ENCODE assay signal across 27 cellular contexts in genomic region chr17:18100616-18101015, GRCh38.
"Had no signal": no experiment of that assay in that cellular context is flagged by ENCODE, and none has a peak within 500 bp of the region (broad histone marks: within the 10 kb centered on the region; RNA-seq: fewer than 3 reads in every experiment).

No MANE protein-coding gene starts in this region.

- H3K4me3 Mint-ChIP-seq: naive B cell; naive thymus-derived CD8-positive, alpha-beta T cell; natural killer cell treated with Interleukin-12 subunit alpha and Interleukin-12 subunit beta and Interleukin-15 and Interleukin-18, amount 100 ng/mL, for 72 hours; nephron progenitor cell; neural crest cell; stimulated activated effector memory CD8-positive, alpha-beta T cell treated with anti-CD3 and anti-CD28 coated beads, Interleukin-12 subunit alpha, Interleukin-12 subunit beta, amount 100 ng/mL, for 72 hours; stimulated activated naive B cell treated with anti-CD40 and anti-IgM and Interleukin-4, amounts not matched to agents 10 μg/mL and 1 μg/mL and 100 μg/mL, for 72 hours; stimulated activated naive CD8-positive, alpha-beta T cell treated with anti-CD3 and anti-CD28 coated beads, Interleukin-15, Interleukin-2, amounts not matched to agents 100 ng/mL and 50 ng/mL, for 24 hours; type B pancreatic cell had no signal

- DNase-seq: naive B cell; naive thymus-derived CD8-positive, alpha-beta T cell; nephron progenitor cell; occipital lobe; retina; right cardiac atrium; sigmoid colon; small intestine; stimulated activated CD4-positive, alpha-beta T cell treated with anti-CD3 and anti-CD28 coated beads, Interleukin-15, amount 100 ng/mL, for 24 hours; stimulated activated CD4-positive, alpha-beta T cell treated with anti-CD3 and anti-CD28 coated beads, Interleukin-2, amount 100 ng/mL, for 24 hours; stimulated activated CD4-positive, alpha-beta T cell treated with anti-CD3 and anti-CD28 coated beads, Interleukin-2, amount 100 ng/mL, for 48 hours; stimulated activated CD4-positive, alpha-beta T cell treated with anti-CD3 and anti-CD28 coated beads, Interleukin-4, amount 100 ng/mL, for 24 hours; stimulated activated naive B cell treated with anti-CD40 and anti-IgM and Interleukin-4, amounts not matched to agents 10 μg/mL and 1 μg/mL and 100 μg/mL, for 72 hours; stimulated activated naive CD4-positive, alpha-beta T cell treated with Interleukin-2 at 50 U/mL for 16 hours; stomach; thyroid gland had no signal

- H3K4me3 ChIP-seq: pancreas, prostate gland, right lobe of liver, sigmoid colon, stomach, thoracic aorta, thyroid gland, tibial nerve, vagina had no signal

- H3K9me3 Mint-ChIP-seq: naive B cell; naive thymus-derived CD8-positive, alpha-beta T cell; natural killer cell treated with Interleukin-12 subunit alpha and Interleukin-12 subunit beta and Interleukin-15 and Interleukin-18, amount 100 ng/mL, for 72 hours; nephron progenitor cell; neural crest cell; stimulated activated effector memory CD8-positive, alpha-beta T cell treated with anti-CD3 and anti-CD28 coated beads, Interleukin-12 subunit alpha, Interleukin-12 subunit beta, amount 100 ng/mL, for 72 hours; stimulated activated naive B cell treated with anti-CD40 and anti-IgM and Interleukin-4, amounts not matched to agents 10 μg/mL and 1 μg/mL and 100 μg/mL, for 72 hours; stimulated activated naive CD8-positive, alpha-beta T cell treated with anti-CD3 and anti-CD28 coated beads, Interleukin-15, Interleukin-2, amounts not matched to agents 100 ng/mL and 50 ng/mL, for 24 hours; type B pancreatic cell had no signal

- H3K36me3 ChIP-seq: prostate gland had no signal

- H3K27me3 ChIP-seq: pancreas, right lobe of liver, sigmoid colon, stomach, thyroid gland, tibial nerve, vagina had no signal

- ATAC-seq: naive thymus-derived CD8-positive, alpha-beta T cell; natural killer cell treated with Interleukin-12 subunit alpha and Interleukin-12 subunit beta and Interleukin-15 and Interleukin-18, amount 100 ng/mL, for 72 hours; pancreas; right cardiac atrium; right lobe of liver; stimulated activated effector memory CD8-positive, alpha-beta T cell treated with anti-CD3 and anti-CD28 coated beads, Interleukin-12 subunit alpha, Interleukin-12 subunit beta, amount 100 ng/mL, for 72 hours; stimulated activated naive B cell treated with anti-CD40 and anti-IgM and Interleukin-4, amounts not matched to agents 10 μg/mL and 1 μg/mL and 100 μg/mL, for 72 hours had no signal

- H3K4me1 Mint-ChIP-seq: nephron progenitor cell, neural crest cell had no signal

- H3K27ac ChIP-seq: pancreas, prostate gland, right lobe of liver, sigmoid colon, stomach, thoracic aorta, thyroid gland, tibial nerve, vagina had no signal

- H3K9me3 ChIP-seq: pancreas, prostate gland, right lobe of liver, sigmoid colon, stomach, thoracic aorta, thyroid gland, tibial nerve, vagina had no signal

- H3K27ac Mint-ChIP-seq: natural killer cell treated with Interleukin-12 subunit alpha and Interleukin-12 subunit beta and Interleukin-15 and Interleukin-18, amount 100 ng/mL, for 72 hours; stimulated activated effector memory CD8-positive, alpha-beta T cell treated with anti-CD3 and anti-CD28 coated beads, Interleukin-12 subunit alpha, Interleukin-12 subunit beta, amount 100 ng/mL, for 72 hours; stimulated activated naive B cell treated with anti-CD40 and anti-IgM and Interleukin-4, amounts not matched to agents 10 μg/mL and 1 μg/mL and 100 μg/mL, for 72 hours; stimulated activated naive CD8-positive, alpha-beta T cell treated with anti-CD3 and anti-CD28 coated beads, Interleukin-15, Interleukin-2, amounts not matched to agents 100 ng/mL and 50 ng/mL, for 24 hours; type B pancreatic cell had no signal

- H3K27me3 Mint-ChIP-seq: naive B cell; naive thymus-derived CD8-positive, alpha-beta T cell; natural killer cell treated with Interleukin-12 subunit alpha and Interleukin-12 subunit beta and Interleukin-15 and Interleukin-18, amount 100 ng/mL, for 72 hours; stimulated activated naive B cell treated with anti-CD40 and anti-IgM and Interleukin-4, amounts not matched to agents 10 μg/mL and 1 μg/mL and 100 μg/mL, for 72 hours; stimulated activated naive CD8-positive, alpha-beta T cell treated with anti-CD3 and anti-CD28 coated beads, Interleukin-15, Interleukin-2, amounts not matched to agents 100 ng/mL and 50 ng/mL, for 24 hours; type B pancreatic cell had no signal

- H3K4me1 ChIP-seq: pancreas, prostate gland, sigmoid colon, stomach, thyroid gland, tibial nerve, vagina had no signal
